ENCODE assay signal across 37 cellular contexts in genomic region chr2:65453916-65454315, GRCh38. TPM values are rescaled to one million over a fixed set of nuclear protein-coding genes. Genes with fewer than 3 reads are reported as not detected.
DNase-seq lines count a peak whose midpoint lies in the region; ATAC-seq, FAIRE-seq and TF ChIP-seq lines count a peak whose summit lies in the region.
"Had no signal": no experiment of that assay in that cellular context is flagged by ENCODE, and none has a peak within 500 bp of the region (broad histone marks: within the 10 kb centered on the region; RNA-seq: fewer than 3 reads in every experiment).

No MANE protein-coding gene starts in this region.

- POLR2A ChIA-PET in A549 (lab: Yijun Ruan, JAX) (interaction anchor here (0.5 kb wide), 1 partner anchor 10 kb away, joined by 3 read pairs; no protein-coding TSS in a partner anchor), RWPE1 (lab: Yijun Ruan, JAX; ENCODE audit: low non-redundant PET) (no interaction called here)

- CTCF ChIA-PET in A549 (lab: Yijun Ruan, JAX) (interaction anchor here (1.4 kb wide), 1 partner anchor 15 kb away, joined by 4 read pairs; no protein-coding TSS in a partner anchor), RWPE1 (lab: Yijun Ruan, JAX) (no interaction called here)

- DNase-seq in A549 (ENCODE audit: low read depth in 1 of 2, low spot score in 1 of 2) (no peak), GM03348 (ENCODE audit: low spot score) (peak; percentile 47), RWPE1 (ENCODE audit: low spot score) (peak; percentile 30), fibroblast of the aortic adventitia (ENCODE audit: low read depth) (peak; percentile 62), NCI-H510A (lab: John Stamatoyannopoulos, UW) (no peak), UCSD-AML1 (lab: John Stamatoyannopoulos, UW; ENCODE audit: unreplicated experiment) (no peak)
- DNase-seq: activated CD4-positive, alpha-beta T cell treated with anti-CD3 and anti-CD28 coated beads for 4 hours; activated CD8-positive, alpha-beta T cell treated with anti-CD3 and anti-CD28 coated beads, Interleukin-2, amount 10 ng/mL, durations not matched to agents 7 days and 5 days; activated naive CD4-positive, alpha-beta T cell treated with anti-CD3 and anti-CD28 coated beads for 36 hours; amniotic stem cell; BE2C; CD8-positive, alpha-beta memory T cell; DMS 273 treated with DMSO at 0.1 percent for 48 hours; HCEC 1CT; hypothalamus; immature natural killer cell; left ventricle myocardium superior; NCI-H1105; NCI-H187 treated with DMSO at 0.1 percent for 48 hours; NCI-H2171 treated with DMSO at 0.1 percent for 48 hours; NCI-H526; OCI-M1; SHP77; stimulated activated CD4-positive, alpha-beta T cell treated with anti-CD3 and anti-CD28 coated beads, Interleukin-12 subunit alpha, Interleukin-12 subunit beta, amount 100 ng/mL, for 4 hours; stimulated activated CD4-positive, alpha-beta T cell treated with anti-CD3 and anti-CD28 coated beads, Interleukin-2, amount 100 ng/mL, for 48 hours; stimulated activated naive CD8-positive, alpha-beta T cell treated with anti-CD3 and anti-CD28 coated beads, Interleukin-15, amount 100 ng/mL, for 72 hours; T-helper 9 cell; WERI-Rb-1 had no signal

- H3K4me1 ChIP-seq in A549: no peaks in the 10 kb centered on the region
- H3K4me1 ChIP-seq: BE2C, breast epithelium, vagina had no signal

- no peak for FAIRE-seq in A549 (lab: Jason Lieb, UNC)
- FAIRE-seq: endothelial cell of umbilical vein, GM12892 had no signal

- no peaks in the 10 kb centered on the region for H3K9me3 ChIP-seq in A549
- H3K9me3 ChIP-seq: BE2C, breast epithelium, neutrophil, thoracic aorta, vagina had no signal

- ATAC-seq in A549 (no peak), HG03378 (IDR thresholded peaks at IDR 0.05; ENCODE audit: unreplicated experiment) (no peak), GM21723 (IDR thresholded peaks at IDR 0.05; ENCODE audit: unreplicated experiment) (no peak)
- ATAC-seq: activated CD8-positive, alpha-beta T cell treated with anti-CD3 and anti-CD28 coated beads, Interleukin-2, amount 10 ng/mL, durations not matched to agents 7 days and 5 days; left ventricle myocardium superior; sciatic nerve; stimulated activated naive CD8-positive, alpha-beta T cell treated with anti-CD3 and anti-CD28 coated beads, Interleukin-15, amount 100 ng/mL, for 72 hours had no signal

- H3K4me2 ChIP-seq in A549: no peak overlapping the region

- TF ChIP-seq POLR2A in A549 (IDR thresholded peaks at IDR 0.05; ENCODE audit: low read length): no peak

- no peak overlapping the region for H3K4me3 ChIP-seq in A549
- H3K4me3 ChIP-seq in fibroblast of the aortic adventitia (ENCODE audit: low read depth, low read length): no peak overlapping the region
- H3K4me3 ChIP-seq: breast epithelium, thoracic aorta, vagina had no signal

- WGBS in A549 (ENCODE audit: missing lambda C conversion rate): 90% methylated on average over 1 of the region's 1 CpG

- no peak for TF ChIP-seq RAD21 in A549 (conservative IDR thresholded peaks at IDR 0.05 in 1 of 2, IDR thresholded peaks at IDR 0.05 in 1 of 2)

- TF ChIP-seq EP300 in A549 (IDR thresholded peaks at IDR 0.05): no peak

- TF ChIP-seq CTCF in A549 (IDR thresholded peaks at IDR 0.05) (no peak), RWPE1 (conservative IDR thresholded peaks at IDR 0.05; ENCODE audit: low read depth) (no peak), fibroblast of the aortic adventitia (IDR thresholded peaks at IDR 0.05; ENCODE audit: insufficient read depth, low read length) (no peak)

- H3K27ac ChIP-seq in A549 (no peak overlapping the region), RWPE1 (no peak overlapping the region)
- H3K27ac ChIP-seq: breast epithelium, neutrophil, thoracic aorta, vagina, WERI-Rb-1 had no signal

TF ChIP-seq in A549, 52 proteins besides CTCF, POLR2A, EP300 and RAD21:
- peak; percentile 23 to 24; a peak in 1 of 4 replicates for TF ChIP-seq CEBPB (IDR thresholded peaks at IDR 0.05)
- TF ChIP-seq RFX5 (IDR thresholded peaks at IDR 0.05): no peak
TF ChIP-seq in A549: peak in this region for 1.

RNA-seq across cellular contexts. Expression of gene SPRED2, which starts 21.5 kb away (rescaled TPM):
- polyA plus RNA-seq in A549 (2011; rRNA removed) (28.1 and 29.3 TPM in 2 replicates), A549 (2017; fragmentation: RNase III; extraction: RNeasy Plus Mini Kit Qiagen cat#74134 plus additional on column Dnase treatment) (18.9 to 22.6 TPM (median 20.6 TPM) in 3 replicates)
- polyA plus RNA-seq in A549 (2012; cell fraction: cytosol; rRNA removed): 22.4 and 26.0 TPM in 2 replicates
- 18.5 and 23.7 TPM in 2 replicates for polyA plus RNA-seq in A549 (2012; cell fraction: nucleus; rRNA removed)
- polyA minus RNA-seq in A549 (2011; rRNA and poly(A)+ RNA removed): 24.1 and 25.4 TPM in 2 replicates
- 11.9 and 20.6 TPM in 2 replicates for total RNA-seq in fibroblast of the aortic adventitia (ENCODE audit: low replicate concordance)

Comparison
In these comparisons a context has a peak if more than half of its experiments do, and no peak if none do; other contexts are left out.
1. DNase-seq: peak in GM03348 (single experiment), RWPE1 (single experiment) and fibroblast of the aortic adventitia (single experiment); none in A549 (0 of 2), NCI-H510A (single experiment) and UCSD-AML1 (single experiment).